In genomic region chr6:52365317-52365716, GRCh38 we compare ENCODE assay signal across 22 cellular contexts. TPM values are rescaled to one million over a fixed set of nuclear protein-coding genes. Genes with fewer than 3 reads are reported as not detected.
DNase-seq lines count a peak whose midpoint lies in the region; FAIRE-seq and TF ChIP-seq lines count a peak whose summit lies in the region.
"Had no signal": no experiment of that assay in that cellular context is flagged by ENCODE, and none has a peak within 500 bp of the region (broad histone marks: within the 10 kb centered on the region; RNA-seq: fewer than 3 reads in every experiment).

No MANE protein-coding gene starts in this region.

- H3K36me3 ChIP-seq in CD4-positive, alpha-beta memory T cell (ENCODE audit: insufficient read depth, low read length), result peaks cover 14% of the 10 kb centered on the region
- no peaks in the 10 kb centered on the region for H3K36me3 ChIP-seq in sigmoid colon
- H3K36me3 ChIP-seq: MG63 had no signal

- no peak for FAIRE-seq in GM12891 (lab: Jason Lieb, UNC)
- FAIRE-seq: HTR-8/SVneo had no signal

- H3K9me3 Mint-ChIP-seq in CD4-positive, alpha-beta memory T cell, result peaks cover 0 to 4% (median 0%) of the 10 kb centered on the region in 8 donors
- H3K9me3 Mint-ChIP-seq: H9, IgD-negative memory B cell had no signal

- no peaks in the 10 kb centered on the region for H3K27me3 Mint-ChIP-seq in CD4-positive, alpha-beta memory T cell
- H3K27me3 Mint-ChIP-seq: IgD-negative memory B cell had no signal

- TF ChIP-seq CTCF in sigmoid colon (IDR thresholded peaks at IDR 0.05), result no peak

- intact Hi-C loops in CD4-positive, alpha-beta memory T cell (cut with micrococcal nuclease), result no loop called here
- intact Hi-C loops in sigmoid colon (cut with DNase I), result no loop called here

- no peak overlapping the region for H3K27ac ChIP-seq in CD4-positive, alpha-beta memory T cell (ENCODE audit: low read depth, low read length)
- H3K27ac ChIP-seq in angular gyrus (ENCODE audit: low read depth, low read length), result peak overlapping the region; percentile 95
- H3K27ac ChIP-seq in sigmoid colon, result peak overlapping the region in 3 of 4 donors; percentile 23 to 58 (median 57)
- H3K27ac ChIP-seq: BLaER1 treated with 17β-estradiol and CSF1 and Interleukin-3, amounts not matched to agents 10 nM and 100 nM had no signal

- no peak overlapping the region for H3K4me3 ChIP-seq in CD4-positive, alpha-beta memory T cell (ENCODE audit: low read length in 2 of 2)
- H3K4me3 ChIP-seq in sigmoid colon, result no peak overlapping the region
- H3K4me3 ChIP-seq: BLaER1 treated with 17β-estradiol and CSF1 and Interleukin-3, amounts not matched to agents 10 nM and 100 nM; MG63 had no signal

- no peak for TF ChIP-seq EP300 in sigmoid colon (IDR thresholded peaks at IDR 0.05)

- peak overlapping the region in 1 of 8 donors; percentile 98 for H3K4me3 Mint-ChIP-seq in CD4-positive, alpha-beta memory T cell
- H3K4me3 Mint-ChIP-seq: H9 had no signal

- H3K9me3 ChIP-seq in CD4-positive, alpha-beta memory T cell (ENCODE audit: control insufficient read depth in 1 of 2, low read length in 2 of 2), result no peaks in the 10 kb centered on the region
- no peaks in the 10 kb centered on the region for H3K9me3 ChIP-seq in sigmoid colon
- H3K9me3 ChIP-seq: BLaER1 treated with 17β-estradiol and CSF1 and Interleukin-3, amounts not matched to agents 10 nM and 100 nM; MG63 had no signal

- POLR2A ChIA-PET in CD4-positive, alpha-beta memory T cell (lab: Charles Lee; ENCODE audit: partially characterized antibody), result interaction anchor here (0.9 to 10.2 kb wide), 8 partner anchors 11 to 81 kb away, joined by 4 to 176 read pairs (median 24); partner anchors contain the start of gene MCM3

- H3K27me3 ChIP-seq in CD4-positive, alpha-beta memory T cell (ENCODE audit: insufficient read depth, low read length), result no peaks in the 10 kb centered on the region
- H3K27me3 ChIP-seq in sigmoid colon, result no peaks in the 10 kb centered on the region
- H3K27me3 ChIP-seq: BLaER1 treated with 17β-estradiol and CSF1 and Interleukin-3, amounts not matched to agents 10 nM and 100 nM; MG63 had no signal

- H3K27ac Mint-ChIP-seq in CD4-positive, alpha-beta memory T cell, result peak overlapping the region in 5 of 7 donors; percentile 15 to 88 (median 50)
- H3K27ac Mint-ChIP-seq: H9, IgD-negative memory B cell had no signal

- WGBS in sigmoid colon, 2 donors, result 91 to 96% methylated on average over 4 of the region's 4 CpGs

- peaks cover 28 to 53% of the 10 kb centered on the region in 2 donors for H3K36me3 Mint-ChIP-seq in CD4-positive, alpha-beta memory T cell

- H3K4me1 ChIP-seq in CD4-positive, alpha-beta memory T cell (ENCODE audit: insufficient read depth, low read length), result peaks cover 71% of the 10 kb centered on the region
- peaks cover 0 to 52% (median 42%) of the 10 kb centered on the region in 4 donors for H3K4me1 ChIP-seq in sigmoid colon

- H3K4me1 Mint-ChIP-seq in CD4-positive, alpha-beta memory T cell, result peaks cover 46 to 86% (median 66%) of the 10 kb centered on the region in 4 donors

- CTCF ChIA-PET in CD4-positive, alpha-beta memory T cell (lab: Charles Lee; ENCODE audit: partially characterized antibody), result interaction anchor here (1.0 to 4.1 kb wide), 9 partner anchors 7 to 300 kb away, joined by 3 to 86 read pairs (median 12); partner anchors contain the start of gene MCM3

- no peak for TF ChIP-seq POLR2A in sigmoid colon (IDR thresholded peaks at IDR 0.05)
- no peak for TF ChIP-seq POLR2A in GM12891 (IDR thresholded peaks at IDR 0.05; ENCODE audit: low read depth, low read length)

- no peak for DNase-seq in CD4-positive, alpha-beta memory T cell
- DNase-seq in medulla oblongata (ENCODE audit: extremely low spot score) (peak; percentile 33), sigmoid colon (no peak), GM12891 (ENCODE audit: insufficient read length, low spot score) (no peak), GM03348 (ENCODE audit: low spot score) (no peak)
- no peak for DNase-seq in stimulated activated CD4-positive, alpha-beta T cell treated with anti-CD3 and anti-CD28 coated beads, Interleukin-1b, Interleukin-23, amount 100 ng/mL, for 48 hours
- DNase-seq: DND-41, H9, Karpas-422, MG63, NCI-H1048, NCI-H1436 treated with DMSO at 0.1 percent for 48 hours, NCI-H2029 treated with DMSO at 0.1 percent for 48 hours, NCI-H2171, NCI-H526, PC-3, RPMI8226, SHP77 treated with DMSO at 0.1 percent for 48 hours had no signal

TF ChIP-seq in GM12891, 5 proteins besides CTCF, POLR2A, EP300 and RAD21:
- TF ChIP-seq POLR2AphosphoS5 (IDR thresholded peaks at IDR 0.05; ENCODE audit: low read depth, low read length) (no peak), SPI1 (IDR thresholded peaks at IDR 0.05; ENCODE audit: low read depth, low read length) (no peak), PAX5 (IDR thresholded peaks at IDR 0.05; ENCODE audit: insufficient read depth, low read length, severe bottlenecking) (no peak), POU2F2 (IDR thresholded peaks at IDR 0.05; ENCODE audit: low read depth, low read length) (no peak)

RNA-seq across cellular contexts. Expression of gene PAQR8, which starts 3.4 kb away (rescaled TPM):
- total RNA-seq in CD4-positive, alpha-beta memory T cell, result 10 to 100 TPM; 36.4 to 40.9 TPM
- polyA plus RNA-seq in CD4-positive, alpha-beta memory T cell, result 10 to 100 TPM; 14.5 to 30.3 TPM
- total RNA-seq in sigmoid colon, result 10 to 100 TPM; 12.2 to 17.4 (median 13.8) TPM
- polyA plus RNA-seq in sigmoid colon, result 10 to 100 TPM; 15.6 to 49.2 (median 16.4) TPM
- polyA plus RNA-seq in GM12891 (2012; ENCODE audit: low read depth, missing spikeins), result 8.6 TPM

RNA-seq across cellular contexts. Expression of gene EFHC1, which starts 54.8 kb away (rescaled TPM):
- total RNA-seq in CD4-positive, alpha-beta memory T cell, result 10 to 100 TPM in 1 of 2 experiments, 1 to 10 TPM in 1; 6.4 to 10.4 TPM
- polyA plus RNA-seq in CD4-positive, alpha-beta memory T cell, result 1 to 10 TPM; 1.5 to 1.8 TPM
- 10 to 100 TPM; 15.9 to 38.5 (median 19.1) TPM for total RNA-seq in sigmoid colon
- 1 to 10 TPM; 1.8 to 6.9 (median 2.4) TPM for polyA plus RNA-seq in sigmoid colon
- 12.8 TPM for polyA plus RNA-seq in GM12891 (2012; ENCODE audit: low read depth, missing spikeins)
